In genomic region chr12:52052471-52053186, GRCh38 we compare ENCODE assay signal across 8 cellular contexts. TPM values are rescaled to one million over a fixed set of nuclear protein-coding genes. Genes with fewer than 3 reads are reported as not detected.
DNase-seq lines count a peak whose midpoint lies in the region; ATAC-seq and TF ChIP-seq lines count a peak whose summit lies in the region.
"Had no signal": no experiment of that assay in that cellular context is flagged by ENCODE, and none has a peak within 500 bp of the region (broad histone marks: within the 10 kb centered on the region; RNA-seq: fewer than 3 reads in every experiment).

No MANE protein-coding gene starts in this region.

- H3K9me3 Mint-ChIP-seq in activated B cell treated with CpG ODN at 0.5 μM for 24 hours, result no peaks in the 10 kb centered on the region

- H3K27ac Mint-ChIP-seq in activated B cell treated with CpG ODN at 0.5 μM for 24 hours, result peak overlapping the region; percentile 95

- H3K36me3 Mint-ChIP-seq in activated B cell treated with CpG ODN at 0.5 μM for 24 hours (ENCODE audit: low read depth), result peaks cover 44% of the 10 kb centered on the region

- POLR2A ChIA-PET in activated B cell treated with CpG ODN at 0.5 μM for 24 hours (lab: Charles Lee), result interaction anchor here (2.4 to 5.1 kb wide), 4 partner anchors 18 to 29 kb away, joined by 18 to 99 read pairs (median 72); partner anchors contain the start of gene ATG101

- ATAC-seq in activated B cell treated with CpG ODN at 0.5 μM for 24 hours (ENCODE audit: low read depth) (no peak), GM21360 (IDR thresholded peaks at IDR 0.05; ENCODE audit: unreplicated experiment) (no peak)

- peaks cover 42% of the 10 kb centered on the region for H3K4me1 Mint-ChIP-seq in activated B cell treated with CpG ODN at 0.5 μM for 24 hours

- peak overlapping the region; percentile 55 for H3K4me3 ChIP-seq in HFF-Myc (replicated peaks; ENCODE audit: low read depth, low read length)
- peak overlapping the region; percentile 70 for H3K4me3 ChIP-seq in fibroblast of pulmonary artery (replicated peaks; ENCODE audit: low read depth, low read length)
- H3K4me3 ChIP-seq: SJSA1 had no signal

- H3K27me3 Mint-ChIP-seq in activated B cell treated with CpG ODN at 0.5 μM for 24 hours, result no peaks in the 10 kb centered on the region

- TF ChIP-seq CTCF in HFF-Myc (IDR thresholded peaks at IDR 0.05; ENCODE audit: low read depth, low read length, missing control alignments) (no peak), activated B cell treated with CpG ODN at 0.5 μM for 24 hours (IDR thresholded peaks at IDR 0.05) (no peak), fibroblast of pulmonary artery (IDR thresholded peaks at IDR 0.05; ENCODE audit: low read length, missing control alignments) (no peak)

- peak overlapping the region; percentile 92 for H3K4me3 Mint-ChIP-seq in activated B cell treated with CpG ODN at 0.5 μM for 24 hours

- intact Hi-C loops in activated B cell treated with CpG ODN at 0.5 μM for 24 hours (cut with micrococcal nuclease), result loop anchor here (5.0 kb wide), 1 partner anchor 685 kb away; no protein-coding TSS in a partner anchor

- DNase-seq in HFF-Myc (ENCODE audit: extremely low read depth, low read depth) (no peak), activated B cell treated with CpG ODN at 0.5 μM for 24 hours (no peak), fibroblast of pulmonary artery (ENCODE audit: low read depth) (peak; percentile 65), LoVo (ENCODE audit: low spot score) (no peak), CD1c-positive myeloid dendritic cell (ENCODE audit: extremely low spot score) (no peak)
- peak; percentile 36 for DNase-seq in stimulated activated CD8-positive, alpha-beta memory T cell treated with anti-CD3 and anti-CD28 coated beads, Interleukin-4, amount 100 ng/mL, for 48 hours

- CTCF ChIA-PET in activated B cell treated with CpG ODN at 0.5 μM for 24 hours (lab: Charles Lee), result interaction anchor here (1.1 to 3.5 kb wide), 2 partner anchors 20 to 28 kb away, joined by 3 to 51 read pairs; no protein-coding TSS in a partner anchor

RNA-seq across cellular contexts. Expression of gene NR4A1, which starts 1.4 kb away (rescaled TPM):
- 18.8 and 24.2 TPM in 2 replicates for total RNA-seq in activated B cell treated with CpG ODN at 0.5 μM for 24 hours

RNA-seq across cellular contexts. Expression of gene ATG101, which starts 17.1 kb away (rescaled TPM):
- 25.6 and 32.5 TPM in 2 replicates for total RNA-seq in activated B cell treated with CpG ODN at 0.5 μM for 24 hours

RNA-seq across cellular contexts. Expression of gene SMIM41, which starts 26.9 kb away (rescaled TPM):
- 0.24 TPM in 1 of 2 replicates, not detected in the other for total RNA-seq in activated B cell treated with CpG ODN at 0.5 μM for 24 hours
- total RNA-seq: SJSA1 had no signal

RNA-seq across cellular contexts. Expression of gene TAMALIN, which starts 45.9 kb away (rescaled TPM):
- 47.6 and 52.8 TPM in 2 replicates for total RNA-seq in activated B cell treated with CpG ODN at 0.5 μM for 24 hours

Comparison
In these comparisons a context has a peak if more than half of its experiments do, and no peak if none do; other contexts are left out.
1. DNase-seq: peak in fibroblast of pulmonary artery (single experiment) and stimulated activated CD8-positive, alpha-beta memory T cell treated with anti-CD3 and anti-CD28 coated beads, Interleukin-4, amount 100 ng/mL, for 48 hours (single experiment); none in HFF-Myc (single experiment), activated B cell treated with CpG ODN at 0.5 μM for 24 hours (single experiment), LoVo (single experiment) and CD1c-positive myeloid dendritic cell (single experiment).